8 cellular contexts compared by ENCODE assay signal in genomic region chr5:181217111-181217804, GRCh38. TPM values are rescaled to one million over a fixed set of nuclear protein-coding genes. Genes with fewer than 3 reads are reported as not detected.
DNase-seq lines count a peak whose midpoint lies in the region; ATAC-seq, FAIRE-seq and TF ChIP-seq lines count a peak whose summit lies in the region.

No MANE protein-coding gene starts in this region.

- DNase-seq in GM12891 (ENCODE audit: insufficient read length, low spot score) (no peak), esophagus squamous epithelium (lab: John Stamatoyannopoulos, UW) (no peak), neural crest cell (ENCODE audit: low read depth, low spot score) (peak; percentile 49), NCI-H69 (lab: John Stamatoyannopoulos, UW) (no peak), NCI-H1694 (lab: John Stamatoyannopoulos, UW) (no peak), cortex of kidney (lab: John Stamatoyannopoulos, UW) (no peak)
- DNase-seq in activated CD4-positive, alpha-beta memory T cell treated with anti-CD3 and anti-CD28 coated beads, Interleukin-2, amount 10 ng/mL, durations not matched to agents 7 days and 5 days = peak; percentile 61

- peak; percentile 2 for ATAC-seq in HG03457 (IDR thresholded peaks at IDR 0.05; ENCODE audit: unreplicated experiment)

- no peaks in the 10 kb centered on the region for H3K9me3 ChIP-seq in esophagus squamous epithelium

- H3K27me3 Mint-ChIP-seq in activated CD4-positive, alpha-beta memory T cell treated with anti-CD3 and anti-CD28 coated beads, Interleukin-2, amount 10 ng/mL, durations not matched to agents 7 days and 5 days = peaks cover 7% of the 10 kb centered on the region
- H3K27me3 Mint-ChIP-seq in neural crest cell (ENCODE audit: low read depth) = peaks cover 84% of the 10 kb centered on the region

- H3K27me3 ChIP-seq in esophagus squamous epithelium = no peaks in the 10 kb centered on the region

- 1 to 3% methylated on average over 30 to 43 of the region's 46 CpGs for WGBS in esophagus squamous epithelium, 2 donors

- H3K9me3 Mint-ChIP-seq in activated CD4-positive, alpha-beta memory T cell treated with anti-CD3 and anti-CD28 coated beads, Interleukin-2, amount 10 ng/mL, durations not matched to agents 7 days and 5 days = no peaks in the 10 kb centered on the region
- H3K9me3 Mint-ChIP-seq in neural crest cell = peaks cover 8% of the 10 kb centered on the region

- FAIRE-seq in GM12891 (lab: Jason Lieb, UNC) = peak; percentile 40

- POLR2A ChIA-PET in activated CD4-positive, alpha-beta memory T cell treated with anti-CD3 and anti-CD28 coated beads, Interleukin-2, amount 10 ng/mL, durations not matched to agents 7 days and 5 days (lab: Charles Lee) = interaction anchor here (1.0 to 2.4 kb wide), 5 partner anchors 9 to 44 kb away, joined by 3 to 12 read pairs (median 10); partner anchors contain the start of genes RACK1 and TRIM52

- CTCF ChIA-PET in activated CD4-positive, alpha-beta memory T cell treated with anti-CD3 and anti-CD28 coated beads, Interleukin-2, amount 10 ng/mL, durations not matched to agents 7 days and 5 days (lab: Charles Lee) = interaction anchor here (1.8 to 2.3 kb wide), 2 partner anchors 10 to 26 kb away, joined by 4 to 13 read pairs; no protein-coding TSS in a partner anchor

- H3K4me1 Mint-ChIP-seq in activated CD4-positive, alpha-beta memory T cell treated with anti-CD3 and anti-CD28 coated beads, Interleukin-2, amount 10 ng/mL, durations not matched to agents 7 days and 5 days = peaks cover 56% of the 10 kb centered on the region
- peaks cover 30% of the 10 kb centered on the region for H3K4me1 Mint-ChIP-seq in neural crest cell

- H3K4me3 Mint-ChIP-seq in activated CD4-positive, alpha-beta memory T cell treated with anti-CD3 and anti-CD28 coated beads, Interleukin-2, amount 10 ng/mL, durations not matched to agents 7 days and 5 days = peak overlapping the region; percentile 87
- H3K4me3 Mint-ChIP-seq in neural crest cell = peak overlapping the region; percentile 79

- H3K27ac Mint-ChIP-seq in activated CD4-positive, alpha-beta memory T cell treated with anti-CD3 and anti-CD28 coated beads, Interleukin-2, amount 10 ng/mL, durations not matched to agents 7 days and 5 days = peak overlapping the region; percentile 89
- H3K27ac Mint-ChIP-seq in neural crest cell (ENCODE audit: unreplicated experiment) = no peak overlapping the region

- H3K27ac ChIP-seq in esophagus squamous epithelium = peak overlapping the region; percentile 53 to 82 (median 79)

- peaks cover 9 to 43% (median 17%) of the 10 kb centered on the region in 3 donors for H3K4me1 ChIP-seq in esophagus squamous epithelium

- TF ChIP-seq CTCF in esophagus squamous epithelium (IDR thresholded peaks at IDR 0.05) (no peak), neural crest cell (conservative IDR thresholded peaks at IDR 0.05) (peak; percentile 19)

- H3K4me3 ChIP-seq in esophagus squamous epithelium = peak overlapping the region; percentile 29 to 63 (median 46)

- TF ChIP-seq POLR2A in GM12891 (IDR thresholded peaks at IDR 0.05; ENCODE audit: low read depth, low read length) = no peak
- no peak for TF ChIP-seq POLR2A in esophagus squamous epithelium (IDR thresholded peaks at IDR 0.05)

- peaks cover 8% of the 10 kb centered on the region for H3K36me3 Mint-ChIP-seq in activated CD4-positive, alpha-beta memory T cell treated with anti-CD3 and anti-CD28 coated beads, Interleukin-2, amount 10 ng/mL, durations not matched to agents 7 days and 5 days (ENCODE audit: low read depth)
- peaks cover 8% of the 10 kb centered on the region for H3K36me3 Mint-ChIP-seq in neural crest cell (ENCODE audit: low read depth)

- intact Hi-C loops in esophagus squamous epithelium (cut with DNase I) = no loop called here

- H3K36me3 ChIP-seq in esophagus squamous epithelium = no peaks in the 10 kb centered on the region

TF ChIP-seq in GM12891, 5 proteins besides CTCF, POLR2A, EP300 and RAD21:
- TF ChIP-seq TAF1 (IDR thresholded peaks at IDR 0.05; ENCODE audit: low read depth, low read length) (no peak), PAX5 (IDR thresholded peaks at IDR 0.05; ENCODE audit: insufficient read depth, low read length, severe bottlenecking) (no peak), POLR2AphosphoS5 (IDR thresholded peaks at IDR 0.05; ENCODE audit: low read depth, low read length) (no peak), POU2F2 (IDR thresholded peaks at IDR 0.05; ENCODE audit: low read depth, low read length) (no peak), SPI1 (IDR thresholded peaks at IDR 0.05; ENCODE audit: low read depth, low read length) (no peak)

RNA-seq across cellular contexts. Expression of gene TRIM41, which starts 5.8 kb away (rescaled TPM):
- polyA plus RNA-seq in GM12891 (2012; ENCODE audit: low read depth, missing spikeins) = 19.7 TPM
- total RNA-seq in activated CD4-positive, alpha-beta memory T cell treated with anti-CD3 and anti-CD28 coated beads, Interleukin-2, amount 10 ng/mL, durations not matched to agents 7 days and 5 days = 10 to 100 TPM; 42.4 to 43.7 TPM
- total RNA-seq in esophagus squamous epithelium (10 to 100 TPM; 12.0 to 22.1 (median 13.8) TPM), neural crest cell (34.5 and 39.1 TPM in 2 replicates)

RNA-seq across cellular contexts. Expression of gene TRIM7, which starts 12.3 kb away (rescaled TPM):
- polyA plus RNA-seq in GM12891 (2012; ENCODE audit: low read depth, missing spikeins) = 0.19 TPM
- total RNA-seq in activated CD4-positive, alpha-beta memory T cell treated with anti-CD3 and anti-CD28 coated beads, Interleukin-2, amount 10 ng/mL, durations not matched to agents 7 days and 5 days = 1 to 10 TPM; 1.9 to 2.0 TPM
- total RNA-seq in esophagus squamous epithelium (10 to 100 TPM; 44.8 to 80.6 (median 54.5) TPM), neural crest cell (not detected in 2 replicates)

RNA-seq across cellular contexts. Expression of gene RACK1, which starts 26.4 kb away (rescaled TPM):
- 4,085 TPM for polyA plus RNA-seq in GM12891 (2012; ENCODE audit: low read depth, missing spikeins)
- 1,000 to 10,000 TPM; 1,749 to 1,772 TPM for total RNA-seq in activated CD4-positive, alpha-beta memory T cell treated with anti-CD3 and anti-CD28 coated beads, Interleukin-2, amount 10 ng/mL, durations not matched to agents 7 days and 5 days
- total RNA-seq in esophagus squamous epithelium (1,000 to 10,000 TPM; 1,705 to 2,735 (median 2,064) TPM), neural crest cell (2,359 and 2,449 TPM in 2 replicates)

RNA-seq across cellular contexts. Expression of gene TRIM52, which starts 43.7 kb away (rescaled TPM):
- polyA plus RNA-seq in GM12891 (2012; ENCODE audit: low read depth, missing spikeins) = 8.0 TPM
- 10 to 100 TPM; 24.0 to 24.2 TPM for total RNA-seq in activated CD4-positive, alpha-beta memory T cell treated with anti-CD3 and anti-CD28 coated beads, Interleukin-2, amount 10 ng/mL, durations not matched to agents 7 days and 5 days
- total RNA-seq in esophagus squamous epithelium (10 to 100 TPM in 1 of 4 donors, 1 to 10 TPM in 3; 2.0 to 11.1 (median 3.3) TPM), neural crest cell (9.0 TPM in 2 replicates)

Comparison
In these comparisons a context has a peak if more than half of its experiments do, and no peak if none do; other contexts are left out.
1. DNase-seq: peak in activated CD4-positive, alpha-beta memory T cell treated with anti-CD3 and anti-CD28 coated beads, Interleukin-2, amount 10 ng/mL, durations not matched to agents 7 days and 5 days (single experiment) and neural crest cell (single experiment); none in GM12891 (single experiment), esophagus squamous epithelium (single experiment), NCI-H69 (single experiment), NCI-H1694 (single experiment) and cortex of kidney (single experiment).
2. RNA of gene TRIM7, which starts 12.3 kb away (total RNA-seq): 44.8 to 80.6 TPM in esophagus squamous epithelium; 1.9 to 2.0 TPM in activated CD4-positive, alpha-beta memory T cell treated with anti-CD3 and anti-CD28 coated beads, Interleukin-2, amount 10 ng/mL, durations not matched to agents 7 days and 5 days and not detected in neural crest cell; every median in the first group is over 10 times any median in the second.